ENCODE assay signal across 17 cellular contexts in genomic region chr6:56065408-56065807, GRCh38.
DNase-seq lines count a peak whose midpoint lies in the region; ATAC-seq, FAIRE-seq and TF ChIP-seq lines count a peak whose summit lies in the region.
"Had no signal": no experiment of that assay in that cellular context is flagged by ENCODE, and none has a peak within 500 bp of the region (broad histone marks: within the 10 kb centered on the region; RNA-seq: fewer than 3 reads in every experiment).

No MANE protein-coding gene starts in this region.

- no peak overlapping the region for H3K4me3 Mint-ChIP-seq in MCF 10A (ENCODE audit: unreplicated experiment)
- no peak overlapping the region for H3K4me3 Mint-ChIP-seq in CD4-positive, alpha-beta memory T cell

- H3K9me3 Mint-ChIP-seq in MCF 10A (ENCODE audit: unreplicated experiment), result no peaks in the 10 kb centered on the region
- H3K9me3 Mint-ChIP-seq in CD4-positive, alpha-beta memory T cell, result peaks cover 2 to 14% (median 7%) of the 10 kb centered on the region in 8 donors

- dilution Hi-C loops in mammary epithelial cell (cut with HindIII; ENCODE audit: low sequenced_read_pairs), result no loop called here

- no peaks in the 10 kb centered on the region for H4K20me1 ChIP-seq in mammary epithelial cell (ENCODE audit: insufficient read depth, low read length)
- H4K20me1 ChIP-seq in PC-3 (ENCODE audit: low read length), result no peaks in the 10 kb centered on the region
- H4K20me1 ChIP-seq: BLaER1 had no signal

- H3K27me3 Mint-ChIP-seq in MCF 10A (ENCODE audit: insufficient read depth, unreplicated experiment), result no peaks in the 10 kb centered on the region
- no peaks in the 10 kb centered on the region for H3K27me3 Mint-ChIP-seq in CD4-positive, alpha-beta memory T cell

- H3K27ac ChIP-seq in mammary epithelial cell (ENCODE audit: insufficient read depth, low read depth, low read length) (no peak overlapping the region), PC-3 (ENCODE audit: low read length) (no peak overlapping the region), adrenal gland (no peak overlapping the region)
- H3K27ac ChIP-seq in CD4-positive, alpha-beta memory T cell (ENCODE audit: low read depth, low read length), result no peak overlapping the region
- H3K27ac ChIP-seq: BLaER1, HL-60 had no signal

- peak; percentile 33 for DNase-seq in mammary epithelial cell
- no peak for DNase-seq in MCF 10A (ENCODE audit: unreplicated experiment)
- DNase-seq in PC-3, result peak; percentile 45
- peak; percentile 63 for DNase-seq in bronchial epithelial cell (ENCODE audit: low read depth)
- DNase-seq in kidney tubule cell (ENCODE audit: low spot score), result peak; percentile 32
- DNase-seq in CD4-positive, alpha-beta memory T cell, result no peak
- no peak for DNase-seq in SK-N-DZ (ENCODE audit: low spot score)
- no peak for DNase-seq in adrenal gland
- DNase-seq: 8988T, AML-193, DMS79, IMR-90 had no signal

- peaks cover 7% of the 10 kb centered on the region for H3K4me1 Mint-ChIP-seq in MCF 10A (ENCODE audit: insufficient read depth, unreplicated experiment)
- H3K4me1 Mint-ChIP-seq in CD4-positive, alpha-beta memory T cell, result no peaks in the 10 kb centered on the region

- H3F3A ChIP-seq in PC-3 (ENCODE audit: low read length, unreplicated experiment), result no peaks in the 10 kb centered on the region

- POLR2A ChIA-PET in MCF 10A (lab: Yijun Ruan, JAX), result interaction anchor here (0.6 kb wide), 1 partner anchor 261 kb away, joined by 3 read pairs; no protein-coding TSS in a partner anchor
- POLR2A ChIA-PET in PC-3 (lab: Charles Lee; ENCODE audit: unreplicated experiment), result no interaction called here
- POLR2A ChIA-PET in CD4-positive, alpha-beta memory T cell (lab: Charles Lee; ENCODE audit: partially characterized antibody), result no interaction called here

- H3K9ac ChIP-seq in mammary epithelial cell (ENCODE audit: insufficient read depth, low read length) (no peak overlapping the region), PC-3 (ENCODE audit: low read length) (no peak overlapping the region)
- H3K9ac ChIP-seq: BLaER1 had no signal

- ATAC-seq in PC-3, result peak; percentile 15; the same call in 1 of the 2 replicates
- ATAC-seq: HCT116 had no signal

- H3K4me3 ChIP-seq in mammary epithelial cell (replicated peaks in 1 of 3; ENCODE audit: insufficient read depth in 1 of 3, low read depth in 2 of 3, low read length in 3 of 3) (no peak overlapping the region), PC-3 (ENCODE audit: low read length) (no peak overlapping the region), bronchial epithelial cell (ENCODE audit: low read depth, low read length) (no peak overlapping the region), adrenal gland (no peak overlapping the region)
- no peak overlapping the region for H3K4me3 ChIP-seq in CD4-positive, alpha-beta memory T cell (ENCODE audit: low read length in 2 of 2)
- H3K4me3 ChIP-seq: BLaER1 had no signal

- H3K27me3 ChIP-seq in mammary epithelial cell (ENCODE audit: insufficient read depth, low read length), result no peaks in the 10 kb centered on the region
- H3K27me3 ChIP-seq in PC-3 (ENCODE audit: low read length), result no peaks in the 10 kb centered on the region
- H3K27me3 ChIP-seq in bronchial epithelial cell (ENCODE audit: control insufficient read depth, insufficient read depth, low read length), result no peaks in the 10 kb centered on the region
- no peaks in the 10 kb centered on the region for H3K27me3 ChIP-seq in CD4-positive, alpha-beta memory T cell (ENCODE audit: insufficient read depth, low read length)
- no peaks in the 10 kb centered on the region for H3K27me3 ChIP-seq in adrenal gland
- H3K27me3 ChIP-seq: BLaER1 had no signal

- TF ChIP-seq POLR2A in adrenal gland (IDR thresholded peaks at IDR 0.05), result no peak

- H3K27ac Mint-ChIP-seq in MCF 10A (ENCODE audit: low read depth, unreplicated experiment), result no peak overlapping the region
- H3K27ac Mint-ChIP-seq in CD4-positive, alpha-beta memory T cell, result no peak overlapping the region

- intact Hi-C loops in mammary epithelial cell (cut with micrococcal nuclease) (no loop called here), MCF 10A (cut with micrococcal nuclease) (no loop called here), PC-3 (cut with micrococcal nuclease) (no loop called here), adrenal gland (cut with DNase I) (no loop called here)
- intact Hi-C loops in CD4-positive, alpha-beta memory T cell (cut with micrococcal nuclease), result no loop called here

- CTCF ChIA-PET in mammary epithelial cell (lab: Charles Lee; ENCODE audit: low non-redundant PET), result no interaction called here
- CTCF ChIA-PET in MCF 10A (lab: Yijun Ruan, JAX), result no interaction called here
- CTCF ChIA-PET in PC-3 (lab: Charles Lee), result no interaction called here
- CTCF ChIA-PET in CD4-positive, alpha-beta memory T cell (lab: Charles Lee; ENCODE audit: partially characterized antibody), result no interaction called here

- H3K4me1 ChIP-seq in mammary epithelial cell (ENCODE audit: insufficient read depth, low read length) (peaks cover 5% of the 10 kb centered on the region), PC-3 (ENCODE audit: insufficient read depth, low read length) (no peaks in the 10 kb centered on the region), adrenal gland (replicated peaks in 1 of 2) (no peaks in the 10 kb centered on the region)
- H3K4me1 ChIP-seq in CD4-positive, alpha-beta memory T cell (ENCODE audit: insufficient read depth, low read length), result no peaks in the 10 kb centered on the region
- H3K4me1 ChIP-seq: BLaER1 had no signal

- H3K4me2 ChIP-seq in mammary epithelial cell (ENCODE audit: insufficient read depth, low read depth, low read length), result no peak overlapping the region
- H3K4me2 ChIP-seq in PC-3 (ENCODE audit: low read length), result no peak overlapping the region
- H3K4me2 ChIP-seq: BLaER1 had no signal

- no TSS peak for BruUV-seq in mammary epithelial cell (replicated peaks; lab: Mats Ljungman, UMichigan)
- BruUV-seq in MCF 10A (replicated peaks; lab: Mats Ljungman, UMichigan), result no TSS peak
- no TSS peak for BruUV-seq in PC-3 (replicated peaks; lab: Mats Ljungman, UMichigan)

- FAIRE-seq in bronchial epithelial cell (lab: Jason Lieb, UNC), result no peak
- FAIRE-seq: GM12892, GM19239 had no signal

- H3K9me2 ChIP-seq in PC-3 (replicated peaks; ENCODE audit: low read length), result no peaks in the 10 kb centered on the region

- H3K79me2 ChIP-seq in mammary epithelial cell (ENCODE audit: insufficient read depth, low read length), result no peaks in the 10 kb centered on the region
- H3K79me2 ChIP-seq in PC-3 (ENCODE audit: low read length), result no peaks in the 10 kb centered on the region

- in situ Hi-C loops in mammary epithelial cell (cut with MboI; ENCODE audit: low sequenced_read_pairs in 2 of 2), result no loop called here

- H3K9me3 ChIP-seq in mammary epithelial cell (replicated peaks; ENCODE audit: insufficient read depth, low read length) (no peaks in the 10 kb centered on the region), PC-3 (ENCODE audit: low read length) (no peaks in the 10 kb centered on the region), adrenal gland (replicated peaks in 1 of 3) (no peaks in the 10 kb centered on the region)
- H3K9me3 ChIP-seq in CD4-positive, alpha-beta memory T cell (ENCODE audit: control insufficient read depth in 1 of 2, low read length in 2 of 2), result no peaks in the 10 kb centered on the region
- H3K9me3 ChIP-seq: BLaER1 had no signal

- H3K36me3 Mint-ChIP-seq in MCF 10A (ENCODE audit: insufficient read depth, unreplicated experiment), result no peaks in the 10 kb centered on the region
- no peaks in the 10 kb centered on the region for H3K36me3 Mint-ChIP-seq in CD4-positive, alpha-beta memory T cell

- H2AFZ ChIP-seq in mammary epithelial cell (ENCODE audit: low read depth, low read length) (no peak overlapping the region), PC-3 (ENCODE audit: low read length) (no peak overlapping the region)

- H3K36me3 ChIP-seq in mammary epithelial cell (ENCODE audit: insufficient read depth, low read length) (no peaks in the 10 kb centered on the region), PC-3 (ENCODE audit: low read depth, low read length) (no peaks in the 10 kb centered on the region), bronchial epithelial cell (ENCODE audit: control insufficient read depth, insufficient read depth, low read length) (no peaks in the 10 kb centered on the region), adrenal gland (replicated peaks in 1 of 2) (no peaks in the 10 kb centered on the region)
- H3K36me3 ChIP-seq in CD4-positive, alpha-beta memory T cell (ENCODE audit: insufficient read depth, low read length), result no peaks in the 10 kb centered on the region
- H3K36me3 ChIP-seq: BLaER1 had no signal

- TF ChIP-seq CTCF in mammary epithelial cell (conservative IDR thresholded peaks at IDR 0.05 in 1 of 2, IDR thresholded peaks at IDR 0.05 in 1 of 2; ENCODE audit: extremely low read depth in 1 of 2, insufficient read depth in 1 of 2, low read depth in 1 of 2, low read length in 2 of 2), result no peak
- no peak for TF ChIP-seq CTCF in MCF 10A (IDR thresholded peaks at IDR 0.05; ENCODE audit: unreplicated experiment)
- TF ChIP-seq CTCF in PC-3 (conservative IDR thresholded peaks at IDR 0.05; ENCODE audit: low read depth, low read length), result no peak
- no peak for TF ChIP-seq CTCF in bronchial epithelial cell (IDR thresholded peaks at IDR 0.05; ENCODE audit: insufficient read depth, low read length, severe bottlenecking)
- no peak for TF ChIP-seq CTCF in adrenal gland (IDR thresholded peaks at IDR 0.05)

Comparison
In these comparisons a context has a peak if more than half of its experiments do, and no peak if none do; other contexts are left out.
1. DNase-seq: peak in mammary epithelial cell (single experiment), PC-3 (single experiment), bronchial epithelial cell (single experiment) and kidney tubule cell (single experiment); none in MCF 10A (single experiment), CD4-positive, alpha-beta memory T cell (0 of 5), SK-N-DZ (single experiment) and adrenal gland (0 of 7).